In genomic region chr11:75022759-75023396, GRCh38 we compare ENCODE assay signal across 8 cellular contexts. TPM values are rescaled to one million over a fixed set of nuclear protein-coding genes. Genes with fewer than 3 reads are reported as not detected.
DNase-seq lines count a peak whose midpoint lies in the region; ATAC-seq and TF ChIP-seq lines count a peak whose summit lies in the region.

No MANE protein-coding gene starts in this region.

- H3K4me1 ChIP-seq in HEK293 (ENCODE audit: control insufficient read depth, insufficient read depth, low read length) (no peaks in the 10 kb centered on the region), ascending aorta (no peaks in the 10 kb centered on the region), gastrocnemius medialis (peaks cover 30 to 42% of the 10 kb centered on the region in 2 donors)

- H3K9me3 ChIP-seq in HEK293 (ENCODE audit: control insufficient read depth, insufficient read depth, low read depth, low read length) (no peaks in the 10 kb centered on the region), ascending aorta (no peaks in the 10 kb centered on the region), gastrocnemius medialis (no peaks in the 10 kb centered on the region)

- peak; percentile 79 for DNase-seq in Daoy (ENCODE audit: low read depth)
- DNase-seq in NCI-H146 (lab: John Stamatoyannopoulos, UW) = peak; percentile 48
- peak; percentile 23 for DNase-seq in T-helper 22 cell (ENCODE audit: low read depth)
- peak; percentile 17 to 76 for DNase-seq in ascending aorta (ENCODE audit: low spot score in 2 of 2)
- DNase-seq in hepatic stellate cell (ENCODE audit: low spot score) = peak; percentile 82
- DNase-seq in gastrocnemius medialis = peak; percentile 49 to 82

- in situ Hi-C loops in gastrocnemius medialis (cut with MboI; ENCODE audit: low sequenced_read_pairs in 4 of 4) = loop anchor here in 3 of 4 donors (10.0 kb wide), 2 partner anchors 98 to 222 kb away; partner anchors contain the start of gene TPBGL (in 2 of the 3)

- no peak for TF ChIP-seq POLR2A in gastrocnemius medialis (IDR thresholded peaks at IDR 0.05)
- TF ChIP-seq POLR2A in GM18505 (IDR thresholded peaks at IDR 0.05; ENCODE audit: borderline replicate concordance, extremely low read depth, insufficient read depth, insufficient read length) = no peak

- CTCF ChIA-PET in HEK293 (lab: Yijun Ruan, JAX) = interaction anchor here (0.5 to 8.8 kb wide), 41 partner anchors 9 to 572 kb away, joined by 3 to 90 read pairs (median 5); partner anchors contain the start of genes NEU3 and TPBGL

- intact Hi-C loops in ascending aorta (cut with DNase I) (loop anchor here (1.0 kb wide), 1 partner anchor 225 kb away; no protein-coding TSS in a partner anchor), gastrocnemius medialis (cut with DNase I; ENCODE audit: low total_unique reads) (loop anchor here (1.0 to 5.0 kb wide), 2 partner anchors 9 to 219 kb away; partner anchors contain the start of gene TPBGL)

- TF ChIP-seq CTCF in HEK293 (tag by site-specific recombination; IDR thresholded peaks at IDR 0.05) (peak; percentile 67; the same call in 1 of the 2 replicates), ascending aorta (IDR thresholded peaks at IDR 0.05) (peak; percentile 79 to 88 (median 84)), gastrocnemius medialis (IDR thresholded peaks at IDR 0.05 in 4 of 5, conservative IDR thresholded peaks at IDR 0.05 in 1 of 5) (peak; percentile 86 to 96 (median 89))

- H3K27me3 ChIP-seq in ascending aorta (no peaks in the 10 kb centered on the region), gastrocnemius medialis (no peaks in the 10 kb centered on the region)

- peak; percentile 79 to 92 for ATAC-seq in gastrocnemius medialis
- no peak for ATAC-seq in GM18505 (IDR thresholded peaks at IDR 0.05; ENCODE audit: unreplicated experiment)

- H3K27ac ChIP-seq in HEK293 (ENCODE audit: extremely low read depth, low read depth, low read length) (no peak overlapping the region), ascending aorta (no peak overlapping the region), gastrocnemius medialis (peak overlapping the region; percentile 3 to 60 (median 8))

- H3K4me3 ChIP-seq in HEK293 (ENCODE audit: low read depth, low read length) = no peak overlapping the region
- no peak overlapping the region for H3K4me3 ChIP-seq in ascending aorta
- H3K4me3 ChIP-seq in gastrocnemius medialis = no peak overlapping the region

- POLR2A ChIA-PET in HEK293 (lab: Yijun Ruan, JAX) = interaction anchor here (0.7 kb wide), 1 partner anchor 117 kb away, joined by 6 read pairs; no protein-coding TSS in a partner anchor

- H3K36me3 ChIP-seq in HEK293 (ENCODE audit: control insufficient read depth in 2 of 2, insufficient read depth in 1 of 2, low read length in 2 of 2) = no peaks in the 10 kb centered on the region
- H3K36me3 ChIP-seq in ascending aorta = no peaks in the 10 kb centered on the region
- no peaks in the 10 kb centered on the region for H3K36me3 ChIP-seq in gastrocnemius medialis

TF ChIP-seq in HEK293, 187 proteins besides CTCF, POLR2A, EP300 and RAD21 (continues in another document):
- TF ChIP-seq ZNF521 (tag by site-specific recombination; IDR thresholded peaks at IDR 0.05) (no peak), ZNF555 (tag by site-specific recombination; conservative IDR thresholded peaks at IDR 0.05) (no peak), ZNF280C (tag by site-specific recombination; IDR thresholded peaks at IDR 0.05) (no peak), ZNF426 (tag by site-specific recombination; IDR thresholded peaks at IDR 0.05) (no peak), ZNF704 (tag by site-specific recombination; IDR thresholded peaks at IDR 0.05) (no peak), ZNF654 (tag by site-specific recombination; IDR thresholded peaks at IDR 0.05; ENCODE audit: low read depth) (peak; percentile 62), ZSCAN16 (tag by site-specific recombination; IDR thresholded peaks at IDR 0.05) (no peak), ZNF645 (tag by site-specific recombination; IDR thresholded peaks at IDR 0.05) (no peak), ZNF664 (tag by site-specific recombination; IDR thresholded peaks at IDR 0.05) (no peak), ZNF600 (tag by site-specific recombination; IDR thresholded peaks at IDR 0.05) (peak; percentile 70), ZNF23 (tag by site-specific recombination; IDR thresholded peaks at IDR 0.05; ENCODE audit: borderline replicate concordance) (no peak), ZNF692 (tag by site-specific recombination; IDR thresholded peaks at IDR 0.05) (0 out of 2 replicates have a peak, but pooled peaks have one; percentile 31), ZSCAN4 (tag by site-specific recombination; IDR thresholded peaks at IDR 0.05) (no peak), BCL11B (tag by site-specific recombination; IDR thresholded peaks at IDR 0.05; ENCODE audit: low read depth) (no peak), ZNF623 (tag by site-specific recombination; IDR thresholded peaks at IDR 0.05) (no peak), ZNF350 (tag by site-specific recombination; IDR thresholded peaks at IDR 0.05) (no peak)

RNA-seq across cellular contexts. Expression of gene NEU3, which starts 34.1 kb away (rescaled TPM):
- 5.9 and 17.7 TPM in 2 replicates for total RNA-seq in Daoy (2014; rRNA removed; shearing (Covaris generic))
- total RNA-seq in ascending aorta (2.9 TPM), gastrocnemius medialis (10 to 100 TPM; 11.0 to 20.6 (median 18.3) TPM)

Comparison
In these comparisons a context has a peak if more than half of its experiments do, and no peak if none do; other contexts are left out.
1. DNase-seq: peak in every context shown above with its lines; median percentile 82 in hepatic stellate cell; 79 in Daoy; 66 in gastrocnemius medialis; 48 in NCI-H146; 46 in ascending aorta; 23 in T-helper 22 cell.
2. H3K27ac ChIP-seq: peak in gastrocnemius medialis (4 of 4); none in HEK293 (single experiment) and ascending aorta (0 of 2).
3. Peak in every context shown above with its lines, with median percentiles within 50 percentile points of each other: CTCF ChIP-seq.